ENCODE assay signal across 1 cellular context in genomic region chr15:63048115-63048985, GRCh38.
A peak's percentile ranks its signal among the peaks of the same experiment; 100 is the strongest.
TF ChIP-seq lines count a peak whose summit lies in the region.

No MANE protein-coding gene starts in this region.

TF ChIP-seq in K562, 482 proteins besides CTCF, POLR2A, EP300 and RAD21 (continued from another document and continues in another):
- no peak for TF ChIP-seq GTF2A2 (tag; IDR thresholded peaks at IDR 0.05)
- TF ChIP-seq SETDB1 (IDR thresholded peaks at IDR 0.05; ENCODE audit: low read length), result no peak
- no peak for TF ChIP-seq NBN (IDR thresholded peaks at IDR 0.05; ENCODE audit: low read depth)
- TF ChIP-seq ZBTB11 (CRISPR knock-in tag; IDR thresholded peaks at IDR 0.05), result peak in 1 of 3 experiments; percentile 10; a peak in 1 of 6 replicates
- no peak; the same call in 1 of the 2 replicates for TF ChIP-seq ATF2 (CRISPR knock-in tag; IDR thresholded peaks at IDR 0.05)
- TF ChIP-seq KLF10 (CRISPR knock-in tag; IDR thresholded peaks at IDR 0.05), result no peak
- TF ChIP-seq E2F4 (CRISPR knock-in tag; IDR thresholded peaks at IDR 0.05; ENCODE audit: low read depth), result no peak
- TF ChIP-seq NR0B1 (IDR thresholded peaks at IDR 0.05; ENCODE audit: partially characterized antibody), result no peak
- no peak for TF ChIP-seq NFRKB (IDR thresholded peaks at IDR 0.05; ENCODE audit: low read depth)
- no peak for TF ChIP-seq GABPB2 (CRISPR knock-in tag; conservative IDR thresholded peaks at IDR 0.05)
- no peak for TF ChIP-seq HOMEZ (CRISPR knock-in tag; IDR thresholded peaks at IDR 0.05)
- TF ChIP-seq TAF15 (IDR thresholded peaks at IDR 0.05; ENCODE audit: low read depth, low read length), result no peak
- TF ChIP-seq HNRNPL (IDR thresholded peaks at IDR 0.05; ENCODE audit: low read depth, low read length), result 0 out of 2 replicates have a peak, but pooled peaks have one; percentile 28
- no peak for TF ChIP-seq MYNN (IDR thresholded peaks at IDR 0.05)
- TF ChIP-seq MYNN (CRISPR knock-in tag; IDR thresholded peaks at IDR 0.05), result no peak
- TF ChIP-seq PHTF2 (CRISPR knock-in tag; IDR thresholded peaks at IDR 0.05), result no peak
- peak; percentile 89 for TF ChIP-seq GABPA (tag; conservative IDR thresholded peaks at IDR 0.05; ENCODE audit: low read depth)
- no peak for TF ChIP-seq SREBF1 (IDR thresholded peaks at IDR 0.05; ENCODE audit: borderline replicate concordance, low read depth, low read length)
- TF ChIP-seq NKRF (IDR thresholded peaks at IDR 0.05; ENCODE audit: borderline replicate concordance), result no peak
- no peak for TF ChIP-seq TFAM (CRISPR knock-in tag; conservative IDR thresholded peaks at IDR 0.05)
- TF ChIP-seq KDM2B (CRISPR knock-in tag; IDR thresholded peaks at IDR 0.05), result no peak
- TF ChIP-seq ZNF184 (CRISPR knock-in tag; IDR thresholded peaks at IDR 0.05), result no peak
- TF ChIP-seq ILK (tag; IDR thresholded peaks at IDR 0.05; ENCODE audit: borderline replicate concordance, low read depth), result no peak
- TF ChIP-seq THRA (IDR thresholded peaks at IDR 0.05), result no peak
- TF ChIP-seq ZNF165 (CRISPR knock-in tag; IDR thresholded peaks at IDR 0.05; ENCODE audit: borderline replicate concordance), result no peak
- no peak for TF ChIP-seq PHB2 (IDR thresholded peaks at IDR 0.05; ENCODE audit: low read depth)
- TF ChIP-seq ZBTB40 (IDR thresholded peaks at IDR 0.05), result 0 out of 2 replicates have a peak, but pooled peaks have one; percentile 12
- TF ChIP-seq ZBTB40 (CRISPR knock-in tag; IDR thresholded peaks at IDR 0.05), result no peak
- no peak for TF ChIP-seq TAF9B (IDR thresholded peaks at IDR 0.05; ENCODE audit: partially characterized antibody)
- TF ChIP-seq ZNF57 (CRISPR knock-in tag; IDR thresholded peaks at IDR 0.05), result no peak
- TF ChIP-seq KHSRP (IDR thresholded peaks at IDR 0.05), result no peak
- peak; percentile 59; the same call in 1 of the 2 replicates for TF ChIP-seq KAT7 (CRISPR knock-in tag; IDR thresholded peaks at IDR 0.05; ENCODE audit: borderline replicate concordance)
- peak; percentile 64 for TF ChIP-seq RFX1 (IDR thresholded peaks at IDR 0.05)
- no peak for TF ChIP-seq EHMT2 (IDR thresholded peaks at IDR 0.05)
- TF ChIP-seq BRCA1 (IDR thresholded peaks at IDR 0.05), result no peak
- no peak for TF ChIP-seq BRCA1 (CRISPR knock-in tag; IDR thresholded peaks at IDR 0.05)
- no peak for TF ChIP-seq ZNF217 (CRISPR knock-in tag; IDR thresholded peaks at IDR 0.05)
- peak; percentile 27; the same call in 1 of the 2 replicates for TF ChIP-seq TOE1 (IDR thresholded peaks at IDR 0.05; ENCODE audit: borderline replicate concordance)
- no peak for TF ChIP-seq TOE1 (CRISPR knock-in tag; IDR thresholded peaks at IDR 0.05; ENCODE audit: borderline replicate concordance, low read depth)
- no peak for TF ChIP-seq GTF2E2 (tag; IDR thresholded peaks at IDR 0.05)
- no peak for TF ChIP-seq ZSCAN32 (CRISPR knock-in tag; IDR thresholded peaks at IDR 0.05)
- peak; percentile 59 for TF ChIP-seq HMGN3 (IDR thresholded peaks at IDR 0.05; ENCODE audit: borderline replicate concordance, extremely low read depth, insufficient read length, low read depth, low read length)
